In genomic region chr15:77875066-77875721, GRCh38 we compare ENCODE assay signal across 8 cellular contexts.
DNase-seq lines count a peak whose midpoint lies in the region; ATAC-seq and TF ChIP-seq lines count a peak whose summit lies in the region.
"Not testable (repeated sequence)": the region's sequence is repeated elsewhere in the genome, so short reads cannot be mapped to it uniquely, and the experiment has no call there.

No MANE protein-coding gene starts in this region.

- not testable (repeated sequence) for H2AFZ ChIP-seq in H9 (ENCODE audit: low read length)

- H2AK5ac ChIP-seq in H9 (ENCODE audit: insufficient read length, low read length) = not testable (repeated sequence)

- not testable (repeated sequence) for H3K4me1 ChIP-seq in H9 (ENCODE audit: insufficient read depth, low read length)

- not testable (repeated sequence) for H3K79me2 ChIP-seq in H9 (ENCODE audit: insufficient read depth, low read length)

- H3K56ac ChIP-seq in H9 (ENCODE audit: insufficient read length, low read depth, low read length) = not testable (repeated sequence)

- TF ChIP-seq CTCF in CD14-positive monocyte (IDR thresholded peaks at IDR 0.05) (peak; percentile 53), H9 (conservative IDR thresholded peaks at IDR 0.05) (peak; percentile 85), foreskin fibroblast (IDR thresholded peaks at IDR 0.05; ENCODE audit: low read depth, low read length) (peak; percentile 48), mesothelial cell of epicardium (IDR thresholded peaks at IDR 0.05; ENCODE audit: unreplicated experiment) (peak; percentile 59)

- not testable (repeated sequence) for H4K8ac ChIP-seq in H9 (replicated peaks; ENCODE audit: insufficient read length, low read depth, low read length)

- not testable (repeated sequence) for H3K9ac ChIP-seq in H9 (ENCODE audit: extremely low read depth, insufficient read length, low read length)

- intact Hi-C loops in CD14-positive monocyte (cut with micrococcal nuclease) = not testable (repeated sequence)

- H3K4me3 Mint-ChIP-seq in CD14-positive monocyte; H9; activated naive CD8-positive, alpha-beta T cell treated with anti-CD3 and anti-CD28 coated beads, Interleukin-2, amount 50 U/mL, for 24 hours; mesothelial cell of epicardium: not testable (repeated sequence)

- DNase-seq in CD14-positive monocyte (ENCODE audit: low spot score) = not testable (repeated sequence)
- DNase-seq in H9 = peak; percentile 88
- peak; percentile 72 for DNase-seq in NCI-H2171 treated with DMSO at 0.1 percent for 48 hours (lab: John Stamatoyannopoulos, UW)
- DNase-seq in SW480 (ENCODE audit: low spot score) = peak; percentile 39
- DNase-seq in activated naive CD8-positive, alpha-beta T cell treated with anti-CD3 and anti-CD28 coated beads, Interleukin-2, amount 50 U/mL, for 24 hours = peak; percentile 56
- peak in 1 of 2 donors; percentile 54 for DNase-seq in foreskin fibroblast
- DNase-seq in mesothelial cell of epicardium (ENCODE audit: low spot score in 2 of 2, unreplicated experiment in 2 of 2) = peak; percentile 46 to 72
- peak; percentile 15 to 32 for DNase-seq in stimulated activated CD4-positive, alpha-beta T cell treated with anti-CD3 and anti-CD28 coated beads, Interleukin-4, amount 100 ng/mL, for 48 hours (ENCODE audit: low read depth in 2 of 2)

- H3K27me3 ChIP-seq in H9 (ENCODE audit: insufficient read depth, low read length) = not testable (repeated sequence)

- not testable (repeated sequence) for H3K4me2 ChIP-seq in H9 (ENCODE audit: insufficient read depth, insufficient read length, low read length)

- ATAC-seq in activated naive CD8-positive, alpha-beta T cell treated with anti-CD3 and anti-CD28 coated beads, Interleukin-2, amount 50 U/mL, for 24 hours = peak; percentile 63

- H3K27me3 Mint-ChIP-seq in CD14-positive monocyte (ENCODE audit: low read depth in 3 of 3); activated naive CD8-positive, alpha-beta T cell treated with anti-CD3 and anti-CD28 coated beads, Interleukin-2, amount 50 U/mL, for 24 hours; mesothelial cell of epicardium (ENCODE audit: low read depth): not testable (repeated sequence)
- peaks cover 17% of the 10 kb centered on the region for H3K27me3 Mint-ChIP-seq in H9 (ENCODE audit: low read depth)

- H3K4me1 Mint-ChIP-seq in CD14-positive monocyte; activated naive CD8-positive, alpha-beta T cell treated with anti-CD3 and anti-CD28 coated beads, Interleukin-2, amount 50 U/mL, for 24 hours; mesothelial cell of epicardium: not testable (repeated sequence)
- H3K4me1 Mint-ChIP-seq in H9 = peaks cover 3 to 12% of the 10 kb centered on the region in 2 experiments; a peak in 3 of 4 replicates

- not testable (repeated sequence) for H3T11ph ChIP-seq in H9 (ENCODE audit: low read length)

- not testable (repeated sequence) for H2BK12ac ChIP-seq in H9 (ENCODE audit: insufficient read length, low read depth, low read length)

- H4K91ac ChIP-seq in H9 (ENCODE audit: insufficient read length, low read depth, low read length) = not testable (repeated sequence)

- not testable (repeated sequence) for H3K4me3 ChIP-seq in foreskin fibroblast (ENCODE audit: low read depth in 1 of 2, low read length in 2 of 2)

- not testable (repeated sequence) for H4K20me1 ChIP-seq in H9 (ENCODE audit: control insufficient read depth, insufficient read depth, insufficient read length)

- H2BK15ac ChIP-seq in H9 (ENCODE audit: low read depth, low read length) = not testable (repeated sequence)

- not testable (repeated sequence) for H3K36me3 Mint-ChIP-seq in CD14-positive monocyte; H9 (ENCODE audit: insufficient read depth in 1 of 3, low read depth in 3 of 3); activated naive CD8-positive, alpha-beta T cell treated with anti-CD3 and anti-CD28 coated beads, Interleukin-2, amount 50 U/mL, for 24 hours (ENCODE audit: low read depth); mesothelial cell of epicardium

- not testable (repeated sequence) for H2BK5ac ChIP-seq in H9 (ENCODE audit: insufficient read length, low read length)

- H3K4ac ChIP-seq in H9 (ENCODE audit: low read depth, low read length) = not testable (repeated sequence)

- not testable (repeated sequence) for H3K9me3 Mint-ChIP-seq in CD14-positive monocyte; H9; activated naive CD8-positive, alpha-beta T cell treated with anti-CD3 and anti-CD28 coated beads, Interleukin-2, amount 50 U/mL, for 24 hours; mesothelial cell of epicardium

- not testable (repeated sequence) for H3K27ac ChIP-seq in H9 (ENCODE audit: insufficient read length, low read depth, low read length)

- H3K18ac ChIP-seq in H9 (ENCODE audit: insufficient read length, low read depth, low read length) = not testable (repeated sequence)

- H2BK120ac ChIP-seq in H9 (ENCODE audit: low read depth, low read length, poor library complexity, severe bottlenecking) = not testable (repeated sequence)

- not testable (repeated sequence) for H3K23me2 ChIP-seq in H9 (ENCODE audit: insufficient read length, low read depth, low read length, poor library complexity, severe bottlenecking)

- no CpG with 5 or more reads among the region's 13 CpGs for WGBS in H9 (ENCODE audit: extremely low coverage, insufficient read length, low lambda C conversion rate)

- not testable (repeated sequence) for H4K5ac ChIP-seq in H9 (ENCODE audit: insufficient read length, low read depth, low read length)

- not testable (repeated sequence) for H3K23ac ChIP-seq in H9 (ENCODE audit: insufficient read length, low read depth, low read length)

- not testable (repeated sequence) for H3K27ac Mint-ChIP-seq in CD14-positive monocyte; H9; activated naive CD8-positive, alpha-beta T cell treated with anti-CD3 and anti-CD28 coated beads, Interleukin-2, amount 50 U/mL, for 24 hours; mesothelial cell of epicardium

- H2BK20ac ChIP-seq in H9 (ENCODE audit: low read depth, low read length, poor library complexity, severe bottlenecking) = not testable (repeated sequence)

- H3K9me3 ChIP-seq in H9 (ENCODE audit: control insufficient read depth, low read depth, low read length) = not testable (repeated sequence)

- H3K14ac ChIP-seq in H9 (ENCODE audit: insufficient read depth, low read length) = not testable (repeated sequence)

- H3K79me1 ChIP-seq in H9 (ENCODE audit: insufficient read depth, low read depth, low read length, poor library complexity, severe bottlenecking) = not testable (repeated sequence)
